In genomic region chr18:62037012-62037742, GRCh38 we compare ENCODE assay signal across 18 cellular contexts.
"Had no signal": no experiment of that assay in that cellular context is flagged by ENCODE, and none has a peak within 500 bp of the region (broad histone marks: within the 10 kb centered on the region; RNA-seq: fewer than 3 reads in every experiment).

No MANE protein-coding gene starts in this region.

- H3K27ac ChIP-seq: epithelial cell of prostate, parathyroid adenoma, upper lobe of right lung had no signal

- H3K36me3 ChIP-seq: upper lobe of right lung had no signal

- H3K9me3 Mint-ChIP-seq: activated naive CD8-positive, alpha-beta T cell treated with anti-CD3 and anti-CD28 coated beads, Interleukin-2, amount 50 U/mL, for 24 hours; activated T-helper 1 cell treated with anti-CD3 and anti-CD28 coated beads, Interleukin-12 subunit alpha, Interleukin-12 subunit beta, Interleukin-2, Interleukin-4 antibody, amounts not matched to agents 30 ng/mL and 10 ng/mL and 1 ng/mL, durations not matched to agents 14 hours and 24 hours and 36 hours; central memory CD8-positive, alpha-beta T cell; dendritic cell treated with granulocyte-macrophage colony-stimulating factor and Interleukin-4, amounts not matched to agents 40 ng/mL and 50 ng/mL, for 4 days; effector memory CD8-positive, alpha-beta T cell had no signal

- H3K9me3 ChIP-seq: upper lobe of right lung had no signal

- H3K27me3 ChIP-seq: upper lobe of right lung had no signal

- H3K4me3 Mint-ChIP-seq: activated CD8-positive, alpha-beta T cell treated with anti-CD3 and anti-CD28 coated beads, Interleukin-2, amount 10 ng/mL, durations not matched to agents 7 days and 5 days; activated naive CD8-positive, alpha-beta T cell treated with anti-CD3 and anti-CD28 coated beads, Interleukin-2, amount 50 U/mL, for 24 hours; activated T-helper 1 cell treated with anti-CD3 and anti-CD28 coated beads, Interleukin-12 subunit alpha, Interleukin-12 subunit beta, Interleukin-2, Interleukin-4 antibody, amounts not matched to agents 30 ng/mL and 10 ng/mL and 1 ng/mL, durations not matched to agents 14 hours and 24 hours and 36 hours; central memory CD8-positive, alpha-beta T cell; dendritic cell treated with granulocyte-macrophage colony-stimulating factor and Interleukin-4, amounts not matched to agents 40 ng/mL and 50 ng/mL, for 4 days; effector memory CD8-positive, alpha-beta T cell; neural crest cell; T-helper 17 cell; WTC11 had no signal

- H3K4me3 ChIP-seq: upper lobe of right lung had no signal

- H3K9ac ChIP-seq: parathyroid adenoma had no signal

- H3K36me3 Mint-ChIP-seq: WTC11 had no signal

- H2AFZ ChIP-seq: parathyroid adenoma had no signal

- H3K4me1 ChIP-seq: parathyroid adenoma, upper lobe of right lung had no signal

- DNase-seq: activated CD4-positive, alpha-beta T cell treated with anti-CD3 and anti-CD28 coated beads for 48 hours; activated CD8-positive, alpha-beta memory T cell treated with anti-CD3 and anti-CD28 coated beads, Interleukin-2, amount 50 U/mL, for 48 hours; activated CD8-positive, alpha-beta T cell treated with anti-CD3 and anti-CD28 coated beads, Interleukin-2, amount 10 ng/mL, durations not matched to agents 7 days and 5 days; activated naive CD4-positive, alpha-beta T cell treated with Interleukin-2 at 50 U/mL for 16 hours; activated naive CD8-positive, alpha-beta T cell treated with anti-CD3 and anti-CD28 coated beads, Interleukin-2, amount 50 U/mL, for 24 hours; effector memory CD8-positive, alpha-beta T cell; retina; stimulated activated CD4-positive, alpha-beta T cell treated with anti-CD3 and anti-CD28 coated beads, Interleukin-1b, Interleukin-23, amount 100 ng/mL, for 48 hours; stimulated activated naive CD4-positive, alpha-beta T cell; T-helper 17 cell; upper lobe of right lung had no signal

- H3K4me1 Mint-ChIP-seq: central memory CD8-positive, alpha-beta T cell; neural crest cell; WTC11 had no signal

- H3K27ac Mint-ChIP-seq: activated CD8-positive, alpha-beta T cell treated with anti-CD3 and anti-CD28 coated beads, Interleukin-2, amount 10 ng/mL, durations not matched to agents 7 days and 5 days; activated naive CD8-positive, alpha-beta T cell treated with anti-CD3 and anti-CD28 coated beads, Interleukin-2, amount 50 U/mL, for 24 hours; activated T-helper 1 cell treated with anti-CD3 and anti-CD28 coated beads, Interleukin-12 subunit alpha, Interleukin-12 subunit beta, Interleukin-2, Interleukin-4 antibody, amounts not matched to agents 30 ng/mL and 10 ng/mL and 1 ng/mL, durations not matched to agents 14 hours and 24 hours and 36 hours; dendritic cell treated with granulocyte-macrophage colony-stimulating factor and Interleukin-4, amounts not matched to agents 40 ng/mL and 50 ng/mL, for 4 days; effector memory CD8-positive, alpha-beta T cell; T-helper 17 cell; WTC11 had no signal

- H3K27me3 Mint-ChIP-seq: central memory CD8-positive, alpha-beta T cell; T-helper 17 cell had no signal
